In the genomic region with DNA sequence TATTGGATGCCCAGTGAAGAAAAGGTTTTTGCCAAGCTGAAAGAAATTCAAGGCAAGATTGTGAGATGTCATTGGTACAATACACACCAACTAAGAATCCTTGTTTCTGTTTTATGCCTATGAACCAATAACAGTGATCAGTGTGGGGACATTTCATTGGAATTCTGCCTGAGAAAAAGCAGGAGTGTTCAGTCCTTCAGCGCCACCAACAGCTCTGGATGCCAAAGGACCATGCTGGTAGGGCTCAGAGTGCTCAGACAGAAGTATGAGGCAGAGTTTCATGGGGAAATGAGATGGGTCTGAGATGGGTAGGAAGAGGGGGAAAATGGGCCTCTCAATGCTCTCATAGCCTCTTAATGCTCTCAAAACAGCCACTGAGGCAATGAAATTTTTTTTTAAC, we compare ENCODE assay signal across 1 cellular context.
TF ChIP-seq lines count a peak whose summit lies in the region.

No MANE protein-coding gene starts in this region.

TF ChIP-seq in H1, 55 proteins besides CTCF, POLR2A, EP300 and RAD21:
- no peak for TF ChIP-seq SIX5 (IDR thresholded peaks at IDR 0.05; ENCODE audit: low read depth, low read length)
